In the genomic region with DNA sequence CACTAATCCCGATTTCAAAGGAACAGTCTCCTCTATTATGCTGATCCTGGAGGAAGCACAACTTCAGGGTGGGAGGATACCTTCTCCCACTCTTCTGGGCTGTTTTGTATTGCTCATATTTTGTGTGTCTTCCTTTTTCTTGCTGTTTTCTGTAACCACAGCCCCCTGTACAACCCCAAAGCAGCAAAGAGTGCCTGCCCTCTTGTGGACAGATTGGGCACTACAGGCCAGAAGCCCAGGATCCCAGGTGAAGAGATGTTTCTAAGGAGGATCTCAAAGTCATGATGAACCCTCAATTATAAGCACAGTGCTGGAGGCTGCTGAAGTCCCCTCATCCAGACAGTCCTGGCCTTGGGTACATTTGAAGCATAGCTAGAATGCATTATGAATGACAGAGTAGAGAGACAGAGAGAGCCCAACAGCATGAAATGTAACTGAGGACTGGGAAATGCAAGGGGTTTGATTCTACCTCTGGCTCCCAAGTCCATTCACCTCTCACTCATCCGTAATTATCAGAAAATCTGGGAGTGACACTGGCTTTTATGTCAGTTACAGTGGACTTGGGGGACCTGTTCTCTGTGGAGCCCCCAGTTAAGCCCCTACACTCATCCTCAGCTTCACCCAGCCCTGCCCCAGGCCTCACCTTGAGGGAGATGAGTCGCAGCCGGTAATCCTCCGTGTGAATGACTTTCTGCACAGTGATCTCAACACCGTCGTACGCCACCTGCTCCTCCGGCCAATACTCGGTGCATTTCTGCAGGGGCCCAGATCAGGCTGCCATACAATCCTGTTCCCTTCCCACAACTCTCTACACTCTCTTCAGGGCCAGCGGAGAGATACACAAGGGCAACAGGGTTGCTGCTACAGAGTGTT, we compare ENCODE assay signal across 8 cellular contexts. TPM values are rescaled to one million over a fixed set of nuclear protein-coding genes. Genes with fewer than 3 reads are reported as not detected.
A peak's percentile ranks its signal among the peaks of the same experiment; 100 is the strongest.
DNase-seq lines count a peak whose midpoint lies in the region; ATAC-seq, FAIRE-seq and TF ChIP-seq lines count a peak whose summit lies in the region.

No MANE protein-coding gene starts in this region.

- intact Hi-C loops in body of pancreas (cut with DNase I), result loop anchor here (10.0 kb wide), 2 partner anchors 187 to 617 kb away; no protein-coding TSS in a partner anchor

- 47 to 51% methylated on average over 11 of the region's 11 CpGs for WGBS in body of pancreas, 2 donors

- H3K36me3 ChIP-seq in body of pancreas (replicated peaks in 1 of 2; ENCODE audit: insufficient read depth in 1 of 2, low read depth in 2 of 2), result no peaks in the 10 kb centered on the region

- H3K9me3 ChIP-seq in body of pancreas, result no peaks in the 10 kb centered on the region

- no peak for TF ChIP-seq POLR2A in body of pancreas (IDR thresholded peaks at IDR 0.05)

- TF ChIP-seq CTCF in AG09309 (IDR thresholded peaks at IDR 0.05; ENCODE audit: control insufficient read depth, insufficient read depth, low read depth, low read length, missing control alignments), result peak; percentile 98
- TF ChIP-seq CTCF in body of pancreas (IDR thresholded peaks at IDR 0.05), result peak; percentile 64 to 98 (median 81)

- peaks cover 6% of the 10 kb centered on the region for H3K4me1 ChIP-seq in body of pancreas

- FAIRE-seq in islet of Langerhans (lab: Jason Lieb, UNC), result peak; percentile 62

- peak; percentile 71 for ATAC-seq in GM18502 (IDR thresholded peaks at IDR 0.05; ENCODE audit: poor library complexity, unreplicated experiment)
- ATAC-seq in body of pancreas, result peak; percentile 73

- no peak for DNase-seq in AG09309 (ENCODE audit: low read depth)
- peak; percentile 41 for DNase-seq in Jurkat, Clone E6-1 (ENCODE audit: low read depth, low spot score)
- peak; percentile 53 for DNase-seq in UCSD-AML1 (lab: John Stamatoyannopoulos, UW; ENCODE audit: unreplicated experiment)
- peak; percentile 51 to 69 (median 60) for DNase-seq in body of pancreas
- peak; percentile 55 for DNase-seq in stimulated activated CD4-positive, alpha-beta T cell treated with anti-CD3 and anti-CD28 coated beads, Interleukin-1b, Interleukin-23, amount 100 ng/mL, for 48 hours
- DNase-seq in T1000 (lab: John Stamatoyannopoulos, UW), result no peak

- H3K27ac ChIP-seq in body of pancreas, result no peak overlapping the region

- H3K27me3 ChIP-seq in body of pancreas, result no peaks in the 10 kb centered on the region

- H3K4me3 ChIP-seq in AG09309 (ENCODE audit: control insufficient read depth, low read depth, low read length) (no peak overlapping the region), body of pancreas (no peak overlapping the region)
- H3K4me3 ChIP-seq in Jurkat, Clone E6-1 (ENCODE audit: low read length), result no peak overlapping the region

RNA-seq across cellular contexts. Expression of gene IGSF22, which starts 6.2 kb away (rescaled TPM):
- not detected for polyA plus RNA-seq in Jurkat, Clone E6-1 (2012; ENCODE audit: insufficient read depth, insufficient read length)
- not detected for total RNA-seq in body of pancreas

RNA-seq across cellular contexts. Expression of gene TMEM86A, which starts 33.6 kb away (rescaled TPM):
- 1.3 TPM for polyA plus RNA-seq in Jurkat, Clone E6-1 (2012; ENCODE audit: insufficient read depth, insufficient read length)
- total RNA-seq in body of pancreas, result 1 to 10 TPM; 4.7 to 5.6 TPM

RNA-seq across cellular contexts. Expression of gene PTPN5, which starts 59.4 kb away (rescaled TPM):
- not detected for polyA plus RNA-seq in Jurkat, Clone E6-1 (2012; ENCODE audit: insufficient read depth, insufficient read length)
- total RNA-seq in body of pancreas, result under 1 TPM in 1 of 2 donors, not detected in 1; 0.26 TPM

Comparison
In these comparisons a context has a peak if more than half of its experiments do, and no peak if none do; other contexts are left out.
1. DNase-seq: peak in Jurkat, Clone E6-1 (single experiment), UCSD-AML1 (single experiment), body of pancreas (4 of 4) and stimulated activated CD4-positive, alpha-beta T cell treated with anti-CD3 and anti-CD28 coated beads, Interleukin-1b, Interleukin-23, amount 100 ng/mL, for 48 hours (single experiment); none in AG09309 (single experiment) and T1000 (single experiment).